ENCODE assay signal across 28 cellular contexts in the genomic region with DNA sequence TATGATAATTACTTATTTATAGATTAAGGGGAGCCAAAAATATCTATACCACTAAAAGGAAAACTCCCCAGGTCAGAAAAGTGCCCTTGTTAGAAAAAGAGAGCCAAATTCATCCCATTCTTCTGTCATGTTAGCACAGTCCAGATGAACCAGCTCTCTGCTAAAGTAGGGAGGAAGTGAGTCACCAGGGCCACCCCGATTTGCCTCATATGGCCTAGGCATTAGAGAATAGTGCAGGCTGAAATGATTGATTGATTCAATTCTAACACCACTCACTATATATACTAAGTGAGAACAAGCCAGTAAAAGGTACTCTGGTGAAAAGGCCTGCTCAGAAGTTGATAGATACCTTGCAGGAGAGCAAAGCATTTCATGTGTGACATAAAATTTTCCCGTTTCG.
"Had no signal": no experiment of that assay in that cellular context is flagged by ENCODE, and none has a peak within 500 bp of the region (broad histone marks: within the 10 kb centered on the region; RNA-seq: fewer than 3 reads in every experiment).

No MANE protein-coding gene starts in this region.

- H3K27ac Mint-ChIP-seq: activated CD4-positive, alpha-beta T cell treated with anti-CD3 and anti-CD28 coated beads for 36 hours; activated CD8-positive, alpha-beta memory T cell treated with anti-CD3 and anti-CD28 coated beads, Interleukin-2, amount 10 ng/mL, durations not matched to agents 7 days and 5 days; activated CD8-positive, alpha-beta T cell treated with anti-CD3 and anti-CD28 coated beads, Interleukin-2, amount 10 ng/mL, durations not matched to agents 7 days and 5 days; activated naive CD8-positive, alpha-beta T cell; activated T-cell treated with anti-CD3 and anti-CD28 coated beads, Interleukin-2, amount 50 U/mL, for 72 hours; naive thymus-derived CD4-positive, alpha-beta T cell; progenitor cell of endocrine pancreas had no signal

- DNase-seq: activated CD4-positive, alpha-beta T cell treated with anti-CD3 and anti-CD28 coated beads for 36 hours; activated CD4-positive, CD25-positive, alpha-beta regulatory T cell; activated CD8-positive, alpha-beta memory T cell treated with anti-CD3 and anti-CD28 coated beads, Interleukin-2, amount 10 ng/mL, durations not matched to agents 7 days and 5 days; activated CD8-positive, alpha-beta T cell treated with anti-CD3 and anti-CD28 coated beads, Interleukin-2, amount 10 ng/mL, durations not matched to agents 7 days and 5 days; activated effector memory CD4-positive, alpha-beta T cell treated with Interleukin-2 at 50 U/mL for 16 hours; activated naive CD4-positive, alpha-beta T cell treated with Interleukin-2 at 50 U/mL for 16 hours; activated T-cell treated with anti-CD3 and anti-CD28 coated beads, Interleukin-2, amount 50 U/mL, for 72 hours; adrenal gland; aorta; body of pancreas; cerebellar nuclear complex; colonic mucosa; dorsolateral prefrontal cortex; effector memory CD4-positive, alpha-beta T cell; foreskin melanocyte; heart right ventricle; midbrain; naive thymus-derived CD4-positive, alpha-beta T cell; ovary; right lobe of liver; stimulated activated CD4-positive, alpha-beta T cell treated with anti-CD3 and anti-CD28 coated beads, Interleukin-2, amount 100 ng/mL, for 48 hours; stimulated activated naive CD4-positive, alpha-beta T cell treated with Interleukin-2 at 50 U/mL for 16 hours; T-helper 2 cell had no signal

- H3K36me3 ChIP-seq: adrenal gland, cardiac muscle cell, colonic mucosa, esophagus muscularis mucosa, heart right ventricle, ovary, right lobe of liver, tibial nerve had no signal

- H3K27ac ChIP-seq: adrenal gland, body of pancreas, cardiac muscle cell, colonic mucosa, dorsolateral prefrontal cortex, esophagus muscularis mucosa, heart right ventricle, ovary, right lobe of liver, tibial nerve had no signal

- H3K27me3 ChIP-seq: body of pancreas, cardiac muscle cell, colonic mucosa, esophagus muscularis mucosa, ovary, right lobe of liver, tibial nerve had no signal

- ATAC-seq: activated CD4-positive, alpha-beta T cell treated with anti-CD3 and anti-CD28 coated beads for 36 hours; activated CD8-positive, alpha-beta memory T cell treated with anti-CD3 and anti-CD28 coated beads, Interleukin-2, amount 10 ng/mL, durations not matched to agents 7 days and 5 days; activated CD8-positive, alpha-beta T cell treated with anti-CD3 and anti-CD28 coated beads, Interleukin-2, amount 10 ng/mL, durations not matched to agents 7 days and 5 days; activated T-cell treated with anti-CD3 and anti-CD28 coated beads, Interleukin-2, amount 50 U/mL, for 72 hours; body of pancreas; heart right ventricle; naive thymus-derived CD4-positive, alpha-beta T cell; right lobe of liver had no signal

- H3K4me1 ChIP-seq: adrenal gland, body of pancreas, colonic mucosa, esophagus muscularis mucosa, heart right ventricle, right lobe of liver, tibial nerve had no signal

- H3K9me3 ChIP-seq: adrenal gland, body of pancreas, colonic mucosa, esophagus muscularis mucosa, heart right ventricle, ovary, right lobe of liver, tibial nerve had no signal

- H3K4me3 Mint-ChIP-seq: activated CD4-positive, alpha-beta T cell treated with anti-CD3 and anti-CD28 coated beads for 36 hours; activated CD8-positive, alpha-beta memory T cell treated with anti-CD3 and anti-CD28 coated beads, Interleukin-2, amount 10 ng/mL, durations not matched to agents 7 days and 5 days; activated CD8-positive, alpha-beta T cell treated with anti-CD3 and anti-CD28 coated beads, Interleukin-2, amount 10 ng/mL, durations not matched to agents 7 days and 5 days; activated naive CD8-positive, alpha-beta T cell; activated T-cell treated with anti-CD3 and anti-CD28 coated beads, Interleukin-2, amount 50 U/mL, for 72 hours; naive thymus-derived CD4-positive, alpha-beta T cell had no signal

- H3K4me1 Mint-ChIP-seq: activated CD4-positive, alpha-beta T cell treated with anti-CD3 and anti-CD28 coated beads for 36 hours; activated CD8-positive, alpha-beta memory T cell treated with anti-CD3 and anti-CD28 coated beads, Interleukin-2, amount 10 ng/mL, durations not matched to agents 7 days and 5 days; naive thymus-derived CD4-positive, alpha-beta T cell had no signal

- H3K27me3 Mint-ChIP-seq: activated CD4-positive, alpha-beta T cell treated with anti-CD3 and anti-CD28 coated beads for 36 hours; activated naive CD8-positive, alpha-beta T cell; progenitor cell of endocrine pancreas had no signal

- H3K4me3 ChIP-seq: adrenal gland, body of pancreas, cardiac muscle cell, colonic mucosa, dorsolateral prefrontal cortex, esophagus muscularis mucosa, heart right ventricle, ovary, right lobe of liver, tibial nerve had no signal

- H3K36me3 Mint-ChIP-seq: activated CD8-positive, alpha-beta memory T cell treated with anti-CD3 and anti-CD28 coated beads, Interleukin-2, amount 10 ng/mL, durations not matched to agents 7 days and 5 days; activated naive CD8-positive, alpha-beta T cell; naive thymus-derived CD4-positive, alpha-beta T cell had no signal

- H3K9me3 Mint-ChIP-seq: activated T-cell treated with anti-CD3 and anti-CD28 coated beads, Interleukin-2, amount 50 U/mL, for 72 hours had no signal
